22 cellular contexts compared by ENCODE assay signal in genomic region chr2:212428685-212429480, GRCh38.
DNase-seq lines count a peak whose midpoint lies in the region; ATAC-seq, FAIRE-seq and TF ChIP-seq lines count a peak whose summit lies in the region.
"Had no signal": no experiment of that assay in that cellular context is flagged by ENCODE, and none has a peak within 500 bp of the region (broad histone marks: within the 10 kb centered on the region; RNA-seq: fewer than 3 reads in every experiment).

No MANE protein-coding gene starts in this region.

- no peak overlapping the region for H3K4me3 ChIP-seq in small intestine (ENCODE audit: low read depth in 1 of 2, low read length in 2 of 2)
- no peak overlapping the region for H3K4me3 ChIP-seq in sigmoid colon
- H3K4me3 ChIP-seq: A549, breast epithelium, esophagus muscularis mucosa, GM23248 had no signal

- intact Hi-C loops in left ventricle myocardium superior (cut with micrococcal nuclease) (no loop called here), Right ventricle myocardium superior (cut with DNase I) (no loop called here), sigmoid colon (cut with DNase I) (no loop called here)

- no peak for TF ChIP-seq CTCF in sigmoid colon (IDR thresholded peaks at IDR 0.05)

- no peaks in the 10 kb centered on the region for H3K4me1 ChIP-seq in small intestine (ENCODE audit: control insufficient read depth in 2 of 2, insufficient read depth in 1 of 2, low read depth in 1 of 2, low read length in 1 of 2)
- H3K4me1 ChIP-seq in sigmoid colon, result no peaks in the 10 kb centered on the region
- H3K4me1 ChIP-seq: A549, breast epithelium, esophagus muscularis mucosa had no signal

- 44 to 58% (median 45%) methylated on average over 1 of the region's 1 CpG for WGBS in small intestine, 3 donors
- WGBS in sigmoid colon, 2 donors, result 32 to 51% methylated on average over 1 of the region's 1 CpG

- FAIRE-seq in small intestine (lab: Jason Lieb, UNC), result no peak
- FAIRE-seq: A549 had no signal

- TF ChIP-seq POLR2A in sigmoid colon (IDR thresholded peaks at IDR 0.05), result no peak

- peak overlapping the region; percentile 67 for H3K27ac ChIP-seq in cingulate gyrus (ENCODE audit: low read depth, low read length)
- no peak overlapping the region for H3K27ac ChIP-seq in small intestine (ENCODE audit: low read depth in 1 of 2, low read length in 1 of 2)
- H3K27ac ChIP-seq in sigmoid colon, result no peak overlapping the region
- H3K27ac ChIP-seq: A549, breast epithelium, esophagus muscularis mucosa, GM23248 had no signal

- DNase-seq in left ventricle myocardium superior, result no peak
- no peak for DNase-seq in Right ventricle myocardium superior
- peak; percentile 81 for DNase-seq in medulla oblongata (ENCODE audit: extremely low spot score)
- no peak for DNase-seq in small intestine
- no peak for DNase-seq in sigmoid colon
- DNase-seq in activated CD4-positive, alpha-beta T cell treated with anti-CD3 and anti-CD28 coated beads for 1 hour, result no peak
- DNase-seq: activated CD4-positive, CD25-positive, alpha-beta regulatory T cell; activated CD8-positive, alpha-beta memory T cell treated with anti-CD3 and anti-CD28 coated beads for 24 hours; activated naive CD8-positive, alpha-beta T cell treated with anti-CD3 and anti-CD28 coated beads, Interleukin-2, amount 10 ng/mL, durations not matched to agents 7 days and 5 days; CD4-positive, CD25-positive, alpha-beta regulatory T cell; DMS53; GM23248; IMR-90; islet precursor cell; NCI-H2081; nephron progenitor cell; SIG-M5 had no signal

- peak; percentile 24 for ATAC-seq in left ventricle myocardium superior
- no peak for ATAC-seq in Right ventricle myocardium superior (ENCODE audit: poor library complexity)
- ATAC-seq in HG03135 (IDR thresholded peaks at IDR 0.05; ENCODE audit: unreplicated experiment), result no peak
- ATAC-seq: A549 had no signal

- H3K36me3 ChIP-seq in small intestine (ENCODE audit: control insufficient read depth in 2 of 2, insufficient read depth in 2 of 2, low read length in 2 of 2) (no peaks in the 10 kb centered on the region), sigmoid colon (no peaks in the 10 kb centered on the region)
- H3K36me3 ChIP-seq: breast epithelium, esophagus muscularis mucosa had no signal

- TF ChIP-seq EP300 in sigmoid colon (IDR thresholded peaks at IDR 0.05), result no peak

- H3K27me3 ChIP-seq in small intestine (ENCODE audit: control insufficient read depth in 2 of 2, insufficient read depth in 2 of 2, low read length in 2 of 2) (no peaks in the 10 kb centered on the region), sigmoid colon (no peaks in the 10 kb centered on the region)
- H3K27me3 ChIP-seq: breast epithelium, esophagus muscularis mucosa had no signal

- H3K9me3 ChIP-seq in small intestine (ENCODE audit: control insufficient read depth, low read depth) (no peaks in the 10 kb centered on the region), sigmoid colon (no peaks in the 10 kb centered on the region)
- H3K9me3 ChIP-seq: A549, breast epithelium had no signal
